Comparison of ENCODE assay signal across 18 cellular contexts in the genomic region with DNA sequence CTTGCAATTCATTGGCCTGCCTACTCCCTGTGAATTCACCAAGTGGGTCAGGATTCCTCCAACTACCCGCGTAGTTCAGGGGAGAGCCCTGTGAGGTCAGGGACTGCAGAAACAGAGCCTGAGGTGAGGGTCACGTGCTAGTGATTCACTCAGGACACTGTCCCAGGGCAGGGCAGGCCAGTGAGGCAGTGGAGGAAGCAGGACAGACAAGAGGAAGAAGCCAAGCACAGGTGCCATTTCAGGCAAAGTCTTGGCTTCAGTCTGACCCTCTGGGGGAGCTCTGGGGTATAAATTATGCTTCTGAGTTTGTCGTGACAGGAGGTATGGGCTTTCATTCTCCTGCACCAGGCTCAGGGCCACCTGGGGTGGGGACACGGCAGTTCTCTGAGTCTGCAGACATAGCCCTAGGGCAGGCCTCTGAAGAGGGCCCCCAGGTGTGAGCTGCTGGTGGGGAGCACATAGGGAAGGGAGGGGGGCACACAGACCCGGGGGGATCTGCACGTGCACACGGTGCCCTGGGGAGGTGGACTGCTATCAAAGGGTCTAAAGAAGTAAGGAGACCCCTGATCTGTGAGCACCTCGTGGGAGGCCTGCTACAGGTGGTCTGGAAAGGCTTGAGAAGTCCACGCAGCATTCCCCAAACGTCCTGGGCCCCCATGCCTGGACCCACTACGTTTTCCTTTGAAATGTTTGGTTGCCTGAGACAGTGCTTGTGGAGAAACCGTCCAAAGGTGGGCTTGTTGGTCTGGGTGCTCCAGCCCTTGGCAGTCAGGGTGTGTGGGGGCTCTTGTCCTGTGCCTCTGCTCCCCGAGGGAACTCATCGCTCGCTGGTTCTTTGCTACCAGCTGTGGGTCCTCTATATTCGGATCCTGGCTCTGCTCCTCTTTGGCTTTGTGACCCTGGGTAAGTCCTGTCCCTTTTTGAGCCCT. TPM values are rescaled to one million over a fixed set of nuclear protein-coding genes. Genes with fewer than 3 reads are reported as not detected.
"Had no signal": no experiment of that assay in that cellular context is flagged by ENCODE, and none has a peak within 500 bp of the region (broad histone marks: within the 10 kb centered on the region; RNA-seq: fewer than 3 reads in every experiment).

No MANE protein-coding gene starts in this region.

- DNase-seq: activated CD4-positive, alpha-beta T cell treated with anti-CD3 and anti-CD28 coated beads for 48 hours; activated CD8-positive, alpha-beta memory T cell treated with anti-CD3 and anti-CD28 coated beads, Interleukin-2, amount 50 U/mL, for 48 hours; activated CD8-positive, alpha-beta T cell treated with anti-CD3 and anti-CD28 coated beads, Interleukin-2, amount 10 ng/mL, durations not matched to agents 7 days and 5 days; activated naive CD4-positive, alpha-beta T cell; effector CD4-positive, alpha-beta T cell; foreskin keratinocyte; islet precursor cell; naive B cell; psoas muscle; stimulated activated CD4-positive, alpha-beta T cell treated with anti-CD3 and anti-CD28 coated beads, Interleukin-2, amount 100 ng/mL, for 48 hours; T-helper 1 cell had no signal

- H3K27me3 Mint-ChIP-seq: stimulated activated naive CD8-positive, alpha-beta T cell treated with anti-CD3 and anti-CD28 coated beads, Interleukin-15, Interleukin-2, amounts not matched to agents 100 ng/mL and 50 ng/mL, for 24 hours had no signal

- H3K4me1 ChIP-seq: foreskin keratinocyte, psoas muscle had no signal

- H3K27me3 ChIP-seq: foreskin keratinocyte, heart left ventricle had no signal

- ATAC-seq: activated CD8-positive, alpha-beta T cell treated with anti-CD3 and anti-CD28 coated beads, Interleukin-2, amount 10 ng/mL, durations not matched to agents 7 days and 5 days; foreskin keratinocyte; heart left ventricle had no signal

- H3K27ac ChIP-seq: coronary artery, foreskin keratinocyte, heart left ventricle, psoas muscle, thoracic aorta, WERI-Rb-1 had no signal

- H3K36me3 Mint-ChIP-seq: naive B cell had no signal

- H3K9me3 Mint-ChIP-seq: activated T-helper 1 cell treated with anti-CD3 and anti-CD28 coated beads, Interleukin-12 subunit alpha, Interleukin-12 subunit beta, Interleukin-2, Interleukin-4 antibody, amounts not matched to agents 30 ng/mL and 10 ng/mL and 1 ng/mL, durations not matched to agents 14 hours and 24 hours and 36 hours; naive B cell; stimulated activated naive CD8-positive, alpha-beta T cell treated with anti-CD3 and anti-CD28 coated beads, Interleukin-15, Interleukin-2, amounts not matched to agents 100 ng/mL and 50 ng/mL, for 24 hours had no signal

- H3K4me3 Mint-ChIP-seq: activated CD8-positive, alpha-beta T cell treated with anti-CD3 and anti-CD28 coated beads, Interleukin-2, amount 10 ng/mL, durations not matched to agents 7 days and 5 days; activated T-helper 1 cell treated with anti-CD3 and anti-CD28 coated beads, Interleukin-12 subunit alpha, Interleukin-12 subunit beta, Interleukin-2, Interleukin-4 antibody, amounts not matched to agents 30 ng/mL and 10 ng/mL and 1 ng/mL, durations not matched to agents 14 hours and 24 hours and 36 hours; naive B cell; stimulated activated naive CD8-positive, alpha-beta T cell treated with anti-CD3 and anti-CD28 coated beads, Interleukin-15, Interleukin-2, amounts not matched to agents 100 ng/mL and 50 ng/mL, for 24 hours had no signal

- H3K36me3 ChIP-seq: heart left ventricle, thoracic aorta, WERI-Rb-1 had no signal

- H3K4me3 ChIP-seq: coronary artery, heart left ventricle, psoas muscle, thoracic aorta had no signal

- H3K9me3 ChIP-seq: heart left ventricle, psoas muscle, thoracic aorta had no signal

- H3K27ac Mint-ChIP-seq: activated CD8-positive, alpha-beta T cell treated with anti-CD3 and anti-CD28 coated beads, Interleukin-2, amount 10 ng/mL, durations not matched to agents 7 days and 5 days; activated T-helper 1 cell treated with anti-CD3 and anti-CD28 coated beads, Interleukin-12 subunit alpha, Interleukin-12 subunit beta, Interleukin-2, Interleukin-4 antibody, amounts not matched to agents 30 ng/mL and 10 ng/mL and 1 ng/mL, durations not matched to agents 14 hours and 24 hours and 36 hours; stimulated activated naive CD8-positive, alpha-beta T cell treated with anti-CD3 and anti-CD28 coated beads, Interleukin-15, Interleukin-2, amounts not matched to agents 100 ng/mL and 50 ng/mL, for 24 hours had no signal

RNA-seq across cellular contexts. Expression of a gene that starts 46.4 kb away (rescaled TPM):
- total RNA-seq: endothelial cell of umbilical vein had no signal
- polyA plus RNA-seq: endothelial cell of umbilical vein had no signal
